12 cellular contexts compared by ENCODE assay signal in the genomic region with DNA sequence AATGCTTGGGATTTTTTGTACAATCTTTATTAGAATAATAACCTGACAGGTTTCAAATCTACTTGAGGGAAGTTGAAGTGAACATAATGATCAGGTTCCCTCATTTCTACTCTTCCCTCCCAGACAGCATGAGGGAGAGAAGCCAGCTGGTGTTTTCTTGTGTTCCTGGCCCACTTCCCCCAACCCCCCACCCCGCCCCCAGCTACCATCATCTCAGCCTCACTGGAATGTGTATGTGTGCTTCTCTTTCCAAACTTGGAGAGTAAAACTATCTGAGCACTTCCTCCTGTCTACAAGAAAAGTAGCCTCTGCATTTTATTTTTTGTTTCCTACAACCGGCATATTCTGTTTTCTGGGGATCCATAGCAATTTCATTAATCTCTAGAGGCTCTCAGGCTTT. TPM values are rescaled to one million over a fixed set of nuclear protein-coding genes. Genes with fewer than 3 reads are reported as not detected.
DNase-seq lines count a peak whose midpoint lies in the region; ATAC-seq, FAIRE-seq and TF ChIP-seq lines count a peak whose summit lies in the region.
"Had no signal": no experiment of that assay in that cellular context is flagged by ENCODE, and none has a peak within 500 bp of the region (broad histone marks: within the 10 kb centered on the region; RNA-seq: fewer than 3 reads in every experiment).

No MANE protein-coding gene starts in this region.

- no peak overlapping the region for H3K56ac ChIP-seq in mesendoderm (ENCODE audit: low read length)

- CTCF ChIA-PET in GM12878 (lab: Yijun Ruan, JAX): interaction anchor here (0.5 to 1.6 kb wide), 3 partner anchors 17 to 118 kb away, joined by 4 to 5 read pairs (median 4); no protein-coding TSS in a partner anchor

- no peak overlapping the region for H2BK120ac ChIP-seq in mesendoderm (ENCODE audit: low read depth, low read length)

- no peaks in the 10 kb centered on the region for H4K20me1 ChIP-seq in GM12878 (ENCODE audit: control insufficient read depth, insufficient read depth)

- H2BK15ac ChIP-seq in mesendoderm (replicated peaks; ENCODE audit: low read depth): no peak overlapping the region

- H2BK5ac ChIP-seq in mesendoderm (ENCODE audit: low read length): no peak overlapping the region

- H4K5ac ChIP-seq in mesendoderm (ENCODE audit: low read length): no peak overlapping the region

- no peak overlapping the region for H2AK5ac ChIP-seq in mesendoderm (ENCODE audit: low read length)

- no peak for FAIRE-seq in GM12878 (lab: Jason Lieb, UNC)

- H3K4me1 ChIP-seq in GM12878 (ENCODE audit: control insufficient read depth, insufficient read depth, low read length): peaks cover 3% of the 10 kb centered on the region; the same call in 1 of the 2 replicates
- peaks cover 2% of the 10 kb centered on the region for H3K4me1 ChIP-seq in mesendoderm (ENCODE audit: control insufficient read depth, low read depth, low read length)

- H3K36me3 ChIP-seq in GM12878 (ENCODE audit: control insufficient read depth in 2 of 2, insufficient read depth in 2 of 2, low read length in 1 of 2): no peaks in the 10 kb centered on the region
- H3K36me3 ChIP-seq in mesendoderm (ENCODE audit: control insufficient read depth, insufficient read depth, low read length): no peaks in the 10 kb centered on the region
- H3K36me3 ChIP-seq: esophagus muscularis mucosa, upper lobe of right lung had no signal

- no peak overlapping the region for H3K4ac ChIP-seq in mesendoderm (ENCODE audit: low read depth, low read length)

- POLR2A ChIA-PET in GM12878 (lab: Charles Lee): no interaction called here

- H3K9ac ChIP-seq in GM12878 (ENCODE audit: control insufficient read depth, insufficient read depth, low read length): no peak overlapping the region
- H3K9ac ChIP-seq in mesendoderm (ENCODE audit: low read length): no peak overlapping the region

- H3K18ac ChIP-seq in mesendoderm (ENCODE audit: low read length): peak overlapping the region; percentile 60

- no peak overlapping the region for H3K4me2 ChIP-seq in GM12878 (ENCODE audit: control insufficient read depth, insufficient read depth)
- H3K4me2 ChIP-seq in mesendoderm (ENCODE audit: low read length): no peak overlapping the region

- BruUV-seq in GM12878 (replicated peaks; lab: Mats Ljungman, UMichigan): no TSS peak

- no peak overlapping the region for H4K8ac ChIP-seq in mesendoderm (ENCODE audit: low read depth, low read length)

- H3K4me3 Mint-ChIP-seq in activated T-cell treated with anti-CD3 and anti-CD28 coated beads, Interleukin-2, amount 50 U/mL, for 72 hours: peak overlapping the region in 1 of 2 donors; percentile 63
- H3K4me3 Mint-ChIP-seq in activated T-cell treated with anti-CD3 and anti-CD28 coated beads, Interleukin-2, amount 50 U/mL, for 4 hours: no peak overlapping the region
- H3K4me3 Mint-ChIP-seq in activated naive CD8-positive, alpha-beta T cell treated with anti-CD3 and anti-CD28 coated beads for 36 hours: no peak overlapping the region
- H3K4me3 Mint-ChIP-seq: activated B cell treated with CpG ODN at 0.5 μM for 24 hours had no signal

- no peak for TF ChIP-seq POLR2A in GM12878 (IDR thresholded peaks at IDR 0.05; ENCODE audit: low read depth, low read length)

- H3K36me3 Mint-ChIP-seq in activated T-cell treated with anti-CD3 and anti-CD28 coated beads, Interleukin-2, amount 50 U/mL, for 72 hours (ENCODE audit: insufficient read depth in 2 of 2): peaks cover 0 to 3% of the 10 kb centered on the region in 2 donors
- H3K36me3 Mint-ChIP-seq in activated T-cell treated with anti-CD3 and anti-CD28 coated beads, Interleukin-2, amount 50 U/mL, for 4 hours (ENCODE audit: insufficient read depth): peaks cover 4% of the 10 kb centered on the region
- no peaks in the 10 kb centered on the region for H3K36me3 Mint-ChIP-seq in activated naive CD8-positive, alpha-beta T cell treated with anti-CD3 and anti-CD28 coated beads for 36 hours

- no peak overlapping the region for H2AFZ ChIP-seq in GM12878 (ENCODE audit: control insufficient read depth, low read depth, low read length)

- TF ChIP-seq RAD21 in GM12878 (IDR thresholded peaks at IDR 0.05; ENCODE audit: insufficient read depth, low read depth, low read length): no peak

- no peaks in the 10 kb centered on the region for H3K27me3 ChIP-seq in GM12878 (replicated peaks in 1 of 2; ENCODE audit: control insufficient read depth in 2 of 2, insufficient read depth in 2 of 2, low read length in 1 of 2)
- H3K27me3 ChIP-seq in mesendoderm (ENCODE audit: insufficient read depth, low read length, poor library complexity): no peaks in the 10 kb centered on the region
- H3K27me3 ChIP-seq: esophagus muscularis mucosa, upper lobe of right lung had no signal

- no peaks in the 10 kb centered on the region for H3K27me3 Mint-ChIP-seq in activated T-cell treated with anti-CD3 and anti-CD28 coated beads, Interleukin-2, amount 50 U/mL, for 72 hours (ENCODE audit: low read depth)
- no peaks in the 10 kb centered on the region for H3K27me3 Mint-ChIP-seq in activated T-cell treated with anti-CD3 and anti-CD28 coated beads, Interleukin-2, amount 50 U/mL, for 4 hours (ENCODE audit: low read depth)
- H3K27me3 Mint-ChIP-seq in activated naive CD8-positive, alpha-beta T cell treated with anti-CD3 and anti-CD28 coated beads for 36 hours: no peaks in the 10 kb centered on the region
- H3K27me3 Mint-ChIP-seq: activated B cell treated with CpG ODN at 0.5 μM for 24 hours had no signal

- no peaks in the 10 kb centered on the region for H3K9me3 ChIP-seq in GM12878 (replicated peaks; ENCODE audit: control insufficient read depth, insufficient read depth, low read length)
- H3K9me3 ChIP-seq: esophagus muscularis mucosa, upper lobe of right lung had no signal

- TF ChIP-seq EP300 in GM12878 (IDR thresholded peaks at IDR 0.05; ENCODE audit: borderline replicate concordance in 1 of 2, control insufficient read depth in 1 of 2, low read depth in 2 of 2, low read length in 2 of 2): no peak

- intact Hi-C loops in GM12878 (cut with micrococcal nuclease; ENCODE audit: unreplicated experiment): no loop called here

- no peaks in the 10 kb centered on the region for H3K9me3 Mint-ChIP-seq in activated T-cell treated with anti-CD3 and anti-CD28 coated beads, Interleukin-2, amount 50 U/mL, for 72 hours
- H3K9me3 Mint-ChIP-seq in activated T-cell treated with anti-CD3 and anti-CD28 coated beads, Interleukin-2, amount 50 U/mL, for 4 hours: no peaks in the 10 kb centered on the region
- H3K9me3 Mint-ChIP-seq in activated naive CD8-positive, alpha-beta T cell treated with anti-CD3 and anti-CD28 coated beads for 36 hours: no peaks in the 10 kb centered on the region
- H3K9me3 Mint-ChIP-seq: activated B cell treated with CpG ODN at 0.5 μM for 24 hours; activated naive CD4-positive, alpha-beta T cell treated with anti-CD3 and anti-CD28 coated beads, Interleukin-2, amount 50 U/mL, for 72 hours had no signal

- H3K4me3 ChIP-seq in GM12878 (no peak overlapping the region), mesendoderm (ENCODE audit: low read length) (no peak overlapping the region)
- H3K4me3 ChIP-seq: esophagus muscularis mucosa, upper lobe of right lung had no signal

- no peaks in the 10 kb centered on the region for H3K79me2 ChIP-seq in GM12878 (ENCODE audit: control insufficient read depth, insufficient read depth, low read length)
- H3K79me2 ChIP-seq in mesendoderm (ENCODE audit: control insufficient read depth, insufficient read depth, low read length): no peaks in the 10 kb centered on the region

- H3K79me1 ChIP-seq in mesendoderm (ENCODE audit: low read length): no peaks in the 10 kb centered on the region

- no peak overlapping the region for H3K23ac ChIP-seq in mesendoderm (ENCODE audit: low read length)

- TF ChIP-seq CTCF in GM12878 (IDR thresholded peaks at IDR 0.05 in 2 of 3, conservative IDR thresholded peaks at IDR 0.05 in 1 of 3; ENCODE audit: control insufficient read depth in 2 of 3, extremely low read depth in 1 of 3, insufficient read depth in 1 of 3, low read depth in 3 of 3, low read length in 3 of 3) (no peak), GM13976 (IDR thresholded peaks at IDR 0.05; ENCODE audit: borderline replicate concordance, control extremely low read depth, extremely low read depth, insufficient read depth, missing control alignments) (no peak)

- peaks cover 25% of the 10 kb centered on the region for H3K4me1 Mint-ChIP-seq in activated T-cell treated with anti-CD3 and anti-CD28 coated beads, Interleukin-2, amount 50 U/mL, for 72 hours (ENCODE audit: low read depth)
- H3K4me1 Mint-ChIP-seq in activated T-cell treated with anti-CD3 and anti-CD28 coated beads, Interleukin-2, amount 50 U/mL, for 4 hours (ENCODE audit: low read depth): peaks cover 18% of the 10 kb centered on the region
- peaks cover 20% of the 10 kb centered on the region for H3K4me1 Mint-ChIP-seq in activated naive CD8-positive, alpha-beta T cell treated with anti-CD3 and anti-CD28 coated beads for 36 hours

- ATAC-seq in activated T-cell treated with anti-CD3 and anti-CD28 coated beads, Interleukin-2, amount 50 U/mL, for 72 hours (replicated peaks in 1 of 2): no peak
- no peak for ATAC-seq in activated T-cell treated with anti-CD3 and anti-CD28 coated beads, Interleukin-2, amount 50 U/mL, for 4 hours
- ATAC-seq in GM12878: no peak

- H3K27ac Mint-ChIP-seq in activated T-cell treated with anti-CD3 and anti-CD28 coated beads, Interleukin-2, amount 50 U/mL, for 72 hours: peak overlapping the region; percentile 38
- H3K27ac Mint-ChIP-seq in activated naive CD8-positive, alpha-beta T cell treated with anti-CD3 and anti-CD28 coated beads for 36 hours: no peak overlapping the region
- H3K27ac Mint-ChIP-seq: activated B cell treated with CpG ODN at 0.5 μM for 24 hours; activated naive CD4-positive, alpha-beta T cell treated with anti-CD3 and anti-CD28 coated beads, Interleukin-2, amount 50 U/mL, for 72 hours had no signal

- H3K27ac ChIP-seq in GM12878 (ENCODE audit: control insufficient read depth, insufficient read depth) (0 out of 2 replicates have a peak overlapping the region, but pooled peaks have one; percentile 2), mesendoderm (ENCODE audit: low read depth, low read length) (no peak overlapping the region)
- H3K27ac ChIP-seq: upper lobe of right lung had no signal

- SMC1A ChIA-PET in GM12878 (lab: Charles Lee; ENCODE audit: uncharacterized antibody, unreplicated experiment): no interaction called here

- in situ Hi-C loops in GM12878 (cut with MboI): no loop called here
- in situ Hi-C loops in GM13976 (cut with MboI; ENCODE audit: low sequenced_read_pairs, unreplicated experiment): no loop called here

- RAD21 ChIA-PET in GM12878 (lab: Charles Lee; ENCODE audit: unreplicated experiment): no interaction called here

- 100% methylated on average over 1 of the region's 2 CpGs for WGBS in GM12878 (ENCODE audit: insufficient coverage, insufficient replicate concordance, low lambda C conversion rate, missing lambda C conversion rate)
- no CpG with 5 or more reads among the region's 2 CpGs for WGBS in mesendoderm (ENCODE audit: extremely low coverage, insufficient coverage, low lambda C conversion rate)

- DNase-seq in activated T-cell treated with anti-CD3 and anti-CD28 coated beads, Interleukin-2, amount 50 U/mL, for 72 hours: no peak
- no peak for DNase-seq in activated T-cell treated with anti-CD3 and anti-CD28 coated beads, Interleukin-2, amount 50 U/mL, for 4 hours
- DNase-seq in GM12878 (ENCODE audit: low read depth, low spot score) (no peak), mesendoderm (peak; percentile 21), DMS79 treated with DMSO at 0.1 percent for 48 hours (lab: John Stamatoyannopoulos, UW) (no peak), GM13976 (ENCODE audit: low spot score) (no peak), SKM-1 (lab: John Stamatoyannopoulos, UW; ENCODE audit: unreplicated experiment) (no peak)
- DNase-seq in activated naive CD8-positive, alpha-beta T cell treated with anti-CD3 and anti-CD28 coated beads for 36 hours: no peak
- DNase-seq: activated B cell treated with CpG ODN at 0.5 μM for 24 hours, upper lobe of right lung had no signal

RNA-seq across cellular contexts. Expression of a gene that starts 53.7 kb away (rescaled TPM):
- total RNA-seq in activated T-cell treated with anti-CD3 and anti-CD28 coated beads, Interleukin-2, amount 50 U/mL, for 72 hours: 1 to 10 TPM in 1 of 2 donors, under 1 TPM in 1; 0.83 to 1.1 TPM
- 1 to 10 TPM; 1.1 to 1.3 (median 1.1) TPM for total RNA-seq in activated T-cell treated with anti-CD3 and anti-CD28 coated beads, Interleukin-2, amount 50 U/mL, for 4 hours
- 1.7 and 2.3 TPM in 2 replicates for total RNA-seq in GM12878 (2013; cell fraction: nucleolus; rRNA removed)
- 0.11 and 0.16 TPM in 2 replicates for total RNA-seq in GM12878 (2014; rRNA removed)
- 0.13 and 0.18 TPM in 2 replicates for total RNA-seq in GM12878 (2014; rRNA removed; fragmentation: Illumina TruSeq; extraction: Trizol)
- 0.19 and 0.28 TPM in 2 replicates for total RNA-seq in GM12878 (2021)
- 0.14 TPM for polyA plus RNA-seq in GM12878 (2011; ENCODE audit: low read depth)
- 0.39 and 0.81 TPM in 2 replicates for polyA plus RNA-seq in GM12878 (2011; rRNA removed)
- 0.27 and 0.72 TPM in 2 replicates for polyA plus RNA-seq in GM12878 (2011; cell fraction: cytosol; rRNA removed)
- polyA plus RNA-seq in GM12878 (2011; cell fraction: nucleus; rRNA removed): 0.99 and 1.6 TPM in 2 replicates
- 0.08 and 0.16 TPM in 2 replicates for polyA plus RNA-seq in GM12878 (2012)
- 0.28 and 0.70 TPM in 2 replicates for polyA plus RNA-seq in GM12878 (2014; fragmentation: Illumina TruSeq; extraction: Trizol)
- polyA plus RNA-seq in GM12878 (2014; fragmentation: Nextera tagmentation; extraction: Ambion mirVana): under 1 TPM in 1 of 2 experiments, not detected in 1; 0.09 TPM
- 0.52 and 0.61 TPM in 2 replicates for polyA plus RNA-seq in GM12878 (2014; rRNA removed)
- under 1 TPM; 0.29 to 0.50 TPM for polyA plus RNA-seq in GM12878 (2016; fragmentation: Nextera tagmentation; extraction: Ambion mirVana)
- polyA minus RNA-seq in GM12878 (2011; rRNA and poly(A)+ RNA removed): 0.82 and 1.1 TPM in 2 replicates
- polyA minus RNA-seq in GM12878 (2011; cell fraction: cytosol; rRNA and poly(A)+ RNA removed): not detected in 2 replicates
- 0.67 and 0.85 TPM in 2 replicates for polyA minus RNA-seq in GM12878 (2011; cell fraction: nucleus; rRNA and poly(A)+ RNA removed)
- polyA plus RNA-seq in mesendoderm (2013, experiment 1 of 2): 1.3 TPM
- polyA plus RNA-seq in mesendoderm (2013, experiment 2 of 2): 1.4 TPM
- under 1 TPM; 0.49 to 0.76 TPM for total RNA-seq in activated naive CD8-positive, alpha-beta T cell treated with anti-CD3 and anti-CD28 coated beads for 36 hours

RNA-seq across cellular contexts. Expression of a gene that starts 54.5 kb away (rescaled TPM):
- total RNA-seq in activated T-cell treated with anti-CD3 and anti-CD28 coated beads, Interleukin-2, amount 50 U/mL, for 72 hours: 10 to 100 TPM; 17.8 to 23.7 TPM
- 10 to 100 TPM; 23.3 to 29.6 (median 26.4) TPM for total RNA-seq in activated T-cell treated with anti-CD3 and anti-CD28 coated beads, Interleukin-2, amount 50 U/mL, for 4 hours
- total RNA-seq in GM12878 (2013; cell fraction: nucleolus; rRNA removed): 35.7 and 41.0 TPM in 2 replicates
- total RNA-seq in GM12878 (2014; rRNA removed): 8.4 and 10.3 TPM in 2 replicates
- 18.3 and 18.8 TPM in 2 replicates for total RNA-seq in GM12878 (2014; rRNA removed; fragmentation: Illumina TruSeq; extraction: Trizol)
- total RNA-seq in GM12878 (2021): 10.6 and 12.4 TPM in 2 replicates
- 2.5 TPM for polyA plus RNA-seq in GM12878 (2011; ENCODE audit: low read depth)
- polyA plus RNA-seq in GM12878 (2011; rRNA removed): 15.9 and 19.5 TPM in 2 replicates
- 5.5 and 6.2 TPM in 2 replicates for polyA plus RNA-seq in GM12878 (2011; cell fraction: cytosol; rRNA removed)
- polyA plus RNA-seq in GM12878 (2011; cell fraction: nucleus; rRNA removed): 8.2 and 11.9 TPM in 2 replicates
- 4.1 and 4.9 TPM in 2 replicates for polyA plus RNA-seq in GM12878 (2012)
- polyA plus RNA-seq in GM12878 (2014; fragmentation: Illumina TruSeq; extraction: Trizol): 12.5 and 13.1 TPM in 2 replicates
- 1 to 10 TPM; 9.4 to 9.9 TPM for polyA plus RNA-seq in GM12878 (2014; fragmentation: Nextera tagmentation; extraction: Ambion mirVana)
- 8.1 and 8.8 TPM in 2 replicates for polyA plus RNA-seq in GM12878 (2014; rRNA removed)
- polyA plus RNA-seq in GM12878 (2016; fragmentation: Nextera tagmentation; extraction: Ambion mirVana): 10 to 100 TPM; 12.8 to 15.3 TPM
- 16.2 and 21.2 TPM in 2 replicates for polyA minus RNA-seq in GM12878 (2011; rRNA and poly(A)+ RNA removed)
- 9.1 and 9.5 TPM in 2 replicates for polyA minus RNA-seq in GM12878 (2011; cell fraction: cytosol; rRNA and poly(A)+ RNA removed)
- 23.3 and 37.2 TPM in 2 replicates for polyA minus RNA-seq in GM12878 (2011; cell fraction: nucleus; rRNA and poly(A)+ RNA removed)
- 26.0 TPM for polyA plus RNA-seq in mesendoderm (2013, experiment 1 of 2)
- polyA plus RNA-seq in mesendoderm (2013, experiment 2 of 2): 25.3 TPM
- 10 to 100 TPM; 23.0 to 25.3 TPM for total RNA-seq in activated naive CD8-positive, alpha-beta T cell treated with anti-CD3 and anti-CD28 coated beads for 36 hours
